In the genomic region with DNA sequence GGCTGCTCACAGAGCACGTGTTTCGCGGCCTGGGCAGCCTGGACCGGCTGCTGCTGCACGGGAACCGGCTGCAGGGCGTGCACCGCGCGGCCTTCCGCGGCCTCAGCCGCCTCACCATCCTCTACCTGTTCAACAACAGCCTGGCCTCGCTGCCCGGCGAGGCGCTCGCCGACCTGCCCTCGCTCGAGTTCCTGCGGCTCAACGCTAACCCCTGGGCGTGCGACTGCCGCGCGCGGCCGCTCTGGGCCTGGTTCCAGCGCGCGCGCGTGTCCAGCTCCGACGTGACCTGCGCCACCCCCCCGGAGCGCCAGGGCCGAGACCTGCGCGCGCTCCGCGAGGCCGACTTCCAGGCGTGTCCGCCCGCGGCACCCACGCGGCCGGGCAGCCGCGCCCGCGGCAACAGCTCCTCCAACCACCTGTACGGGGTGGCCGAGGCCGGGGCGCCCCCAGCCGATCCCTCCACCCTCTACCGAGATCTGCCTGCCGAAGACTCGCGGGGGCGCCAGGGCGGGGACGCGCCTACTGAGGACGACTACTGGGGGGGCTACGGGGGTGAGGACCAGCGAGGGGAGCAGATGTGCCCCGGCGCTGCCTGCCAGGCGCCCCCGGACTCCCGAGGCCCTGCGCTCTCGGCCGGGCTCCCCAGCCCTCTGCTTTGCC, we compare ENCODE assay signal across 6 cellular contexts. TPM values are rescaled to one million over a fixed set of nuclear protein-coding genes. Genes with fewer than 3 reads are reported as not detected.
DNase-seq lines count a peak whose midpoint lies in the region; ATAC-seq, FAIRE-seq and TF ChIP-seq lines count a peak whose summit lies in the region.

No MANE protein-coding gene starts in this region.

- intact Hi-C loops in uterus (cut with DNase I; ENCODE audit: low total_unique reads), result no loop called here

- no peaks in the 10 kb centered on the region for H3K9me1 ChIP-seq in keratinocyte (ENCODE audit: control insufficient read depth, extremely low read depth, insufficient read depth, low read length)

- CTCF ChIA-PET in activated CD8-positive, alpha-beta memory T cell treated with anti-CD3 and anti-CD28 coated beads, Interleukin-2, amount 10 ng/mL, durations not matched to agents 7 days and 5 days (lab: Charles Lee), result interaction anchor here (1.2 to 9.5 kb wide), 6 partner anchors 17 to 131 kb away, joined by 3 to 79 read pairs (median 16); a partner anchor contains a TSS

- H3K27ac Mint-ChIP-seq in HFFc6, result no peak overlapping the region
- no peak overlapping the region for H3K27ac Mint-ChIP-seq in activated CD8-positive, alpha-beta memory T cell treated with anti-CD3 and anti-CD28 coated beads, Interleukin-2, amount 10 ng/mL, durations not matched to agents 7 days and 5 days

- no peaks in the 10 kb centered on the region for H4K20me1 ChIP-seq in BLaER1 treated with 17β-estradiol and CSF1 and Interleukin-3, amounts not matched to agents 10 nM and 100 nM
- no peaks in the 10 kb centered on the region for H4K20me1 ChIP-seq in keratinocyte (ENCODE audit: control insufficient read depth, extremely low read depth, insufficient read depth, low read length)

- peaks cover 33 to 98% (median 91%) of the 10 kb centered on the region in 10 experiments for H3K4me1 ChIP-seq in BLaER1 treated with 17β-estradiol and CSF1 and Interleukin-3, amounts not matched to agents 10 nM and 100 nM
- H3K4me1 ChIP-seq in keratinocyte (ENCODE audit: control insufficient read depth, extremely low read depth, insufficient read depth, low read length) (peaks cover 8% of the 10 kb centered on the region), uterus (peaks cover 0 to 5% of the 10 kb centered on the region in 2 donors)

- H3K27me3 ChIP-seq in BLaER1 treated with 17β-estradiol and CSF1 and Interleukin-3, amounts not matched to agents 10 nM and 100 nM, result peaks cover 0 to 9% (median 0%) of the 10 kb centered on the region in 11 experiments; a peak in 2 of 22 replicates
- H3K27me3 ChIP-seq in keratinocyte (ENCODE audit: control insufficient read depth, extremely low read depth, insufficient read depth, low read length), result peaks cover 25% of the 10 kb centered on the region
- H3K27me3 ChIP-seq in uterus, result no peaks in the 10 kb centered on the region

- H3K4me3 Mint-ChIP-seq in HFFc6, result peak overlapping the region; percentile 66; the same call in 1 of the 2 replicates
- H3K4me3 Mint-ChIP-seq in activated CD8-positive, alpha-beta memory T cell treated with anti-CD3 and anti-CD28 coated beads, Interleukin-2, amount 10 ng/mL, durations not matched to agents 7 days and 5 days, result peak overlapping the region; percentile 55

- no peak for FAIRE-seq in keratinocyte (lab: Jason Lieb, UNC)

- H3K4me2 ChIP-seq in BLaER1 treated with 17β-estradiol and CSF1 and Interleukin-3, amounts not matched to agents 10 nM and 100 nM, result peak overlapping the region; percentile 87 to 98 (median 95)
- H3K4me2 ChIP-seq in keratinocyte (ENCODE audit: control insufficient read depth, extremely low read depth, insufficient read depth, low read depth, low read length), result peak overlapping the region; percentile 59

- no peak for TF ChIP-seq POLR2A in uterus (IDR thresholded peaks at IDR 0.05)

- no peak for DNase-seq in HFFc6
- peak; percentile 57 for DNase-seq in activated CD8-positive, alpha-beta memory T cell treated with anti-CD3 and anti-CD28 coated beads, Interleukin-2, amount 10 ng/mL, durations not matched to agents 7 days and 5 days
- DNase-seq in keratinocyte (ENCODE audit: low read depth, low spot score), result no peak
- peak in 1 of 2 donors; percentile 60 for DNase-seq in uterus
- DNase-seq in cerebellar cortex (ENCODE audit: low spot score), result no peak

- peak overlapping the region; percentile 71 to 81 (median 79) for H3K9ac ChIP-seq in BLaER1 treated with 17β-estradiol and CSF1 and Interleukin-3, amounts not matched to agents 10 nM and 100 nM
- no peak overlapping the region for H3K9ac ChIP-seq in keratinocyte (ENCODE audit: control insufficient read depth, extremely low read depth, insufficient read depth, low read length)

- peaks cover 5% of the 10 kb centered on the region; the same call in 1 of the 2 replicates for H3K4me1 Mint-ChIP-seq in HFFc6 (ENCODE audit: low read depth)
- peaks cover 29% of the 10 kb centered on the region for H3K4me1 Mint-ChIP-seq in activated CD8-positive, alpha-beta memory T cell treated with anti-CD3 and anti-CD28 coated beads, Interleukin-2, amount 10 ng/mL, durations not matched to agents 7 days and 5 days

- peak; percentile 24 for ATAC-seq in activated CD8-positive, alpha-beta memory T cell treated with anti-CD3 and anti-CD28 coated beads, Interleukin-2, amount 10 ng/mL, durations not matched to agents 7 days and 5 days

- no peak for TF ChIP-seq CTCF in HFFc6 (IDR thresholded peaks at IDR 0.05)
- TF ChIP-seq CTCF in keratinocyte (optimal IDR thresholded peaks at IDR 0.05 in 1 of 3, IDR thresholded peaks at IDR 0.05 in 1 of 3, conservative IDR thresholded peaks at IDR 0.05 in 1 of 3; ENCODE audit: extremely low read depth in 1 of 3, insufficient read depth in 2 of 3, low read length in 3 of 3), result peak in 1 of 3 experiments; percentile 8
- TF ChIP-seq CTCF in uterus (IDR thresholded peaks at IDR 0.05), result no peak

- peak overlapping the region; percentile 3 to 95 (median 84); a peak in 21 of 22 replicates for H3K27ac ChIP-seq in BLaER1 treated with 17β-estradiol and CSF1 and Interleukin-3, amounts not matched to agents 10 nM and 100 nM
- H3K27ac ChIP-seq in keratinocyte (ENCODE audit: control insufficient read depth, insufficient read depth, low read length), result no peak overlapping the region
- no peak overlapping the region for H3K27ac ChIP-seq in uterus

- H2AFZ ChIP-seq in keratinocyte (ENCODE audit: control insufficient read depth, low read length), result peak overlapping the region; percentile 43

- H3K36me3 Mint-ChIP-seq in HFFc6 (ENCODE audit: low read depth), result no peaks in the 10 kb centered on the region
- H3K36me3 Mint-ChIP-seq in activated CD8-positive, alpha-beta memory T cell treated with anti-CD3 and anti-CD28 coated beads, Interleukin-2, amount 10 ng/mL, durations not matched to agents 7 days and 5 days, result no peaks in the 10 kb centered on the region

- H3K36me3 ChIP-seq in BLaER1 treated with 17β-estradiol and CSF1 and Interleukin-3, amounts not matched to agents 10 nM and 100 nM, result peaks cover 0 to 16% (median 0%) of the 10 kb centered on the region in 11 experiments; a peak in 5 of 22 replicates
- H3K36me3 ChIP-seq in keratinocyte (ENCODE audit: control insufficient read depth in 2 of 2, extremely low read depth in 1 of 2, insufficient read depth in 2 of 2, low read length in 2 of 2), result no peaks in the 10 kb centered on the region
- H3K36me3 ChIP-seq in uterus, result no peaks in the 10 kb centered on the region

- no peaks in the 10 kb centered on the region for H3K9me3 ChIP-seq in BLaER1 treated with 17β-estradiol and CSF1 and Interleukin-3, amounts not matched to agents 10 nM and 100 nM (replicated peaks in 1 of 11)
- H3K9me3 ChIP-seq in keratinocyte (ENCODE audit: control insufficient read depth, low read depth, low read length), result no peaks in the 10 kb centered on the region
- no peaks in the 10 kb centered on the region for H3K9me3 ChIP-seq in uterus

- peak overlapping the region; percentile 47 to 71 (median 60) for H3K4me3 ChIP-seq in BLaER1 treated with 17β-estradiol and CSF1 and Interleukin-3, amounts not matched to agents 10 nM and 100 nM
- H3K4me3 ChIP-seq in keratinocyte (ENCODE audit: control insufficient read depth in 2 of 3, extremely low read depth in 1 of 3, insufficient read depth in 2 of 3, low read depth in 1 of 3, low read length in 3 of 3) (peak overlapping the region in 2 of 3 experiments; percentile 7 to 18), uterus (peak overlapping the region; percentile 12 to 43)

- no peaks in the 10 kb centered on the region for H3K9me3 Mint-ChIP-seq in HFFc6
- no peaks in the 10 kb centered on the region for H3K9me3 Mint-ChIP-seq in activated CD8-positive, alpha-beta memory T cell treated with anti-CD3 and anti-CD28 coated beads, Interleukin-2, amount 10 ng/mL, durations not matched to agents 7 days and 5 days (ENCODE audit: low read depth)

- dilution Hi-C loops in keratinocyte (cut with MboI; ENCODE audit: extremely low pct_ligation_motif_present, low sequenced_read_pairs), result no loop called here

- H3K79me2 ChIP-seq in keratinocyte (ENCODE audit: control insufficient read depth, insufficient read depth, low read length), result no peaks in the 10 kb centered on the region

- peaks cover 34% of the 10 kb centered on the region for H3K27me3 Mint-ChIP-seq in HFFc6 (ENCODE audit: insufficient read depth)
- H3K27me3 Mint-ChIP-seq in activated CD8-positive, alpha-beta memory T cell treated with anti-CD3 and anti-CD28 coated beads, Interleukin-2, amount 10 ng/mL, durations not matched to agents 7 days and 5 days, result peaks cover 38% of the 10 kb centered on the region

RNA-seq across cellular contexts. Expression of a gene that starts 16.0 kb away (rescaled TPM):
- total RNA-seq in HFFc6 (2021; fragmentation: NEBNext Ultra II Directional; extraction: Animal tissue kit (Norgen Biotek cat#: 25700)), result under 1 TPM; 0.09 to 0.66 (median 0.35) TPM
- total RNA-seq in activated CD8-positive, alpha-beta memory T cell treated with anti-CD3 and anti-CD28 coated beads, Interleukin-2, amount 10 ng/mL, durations not matched to agents 7 days and 5 days, result not detected
- polyA plus RNA-seq in keratinocyte, result 0.03 to 0.12 TPM in 2 of 3 replicates, not detected in the other
- not detected for polyA plus RNA-seq in keratinocyte (2011; ENCODE audit: low read depth)
- polyA plus RNA-seq in keratinocyte (2011; cell fraction: cytosol; rRNA removed), result 0.18 TPM in 1 of 2 replicates, not detected in the other
- polyA plus RNA-seq in keratinocyte (2011; cell fraction: nucleus; rRNA removed), result 0.13 TPM in 1 of 2 replicates, not detected in the other
- polyA plus RNA-seq in keratinocyte (2012; ENCODE audit: low replicate concordance), result 0.28 and 0.39 TPM in 2 replicates
- not detected in 3 replicates for polyA minus RNA-seq in keratinocyte
- not detected for polyA minus RNA-seq in keratinocyte (2011; cell fraction: cytosol; rRNA and poly(A)+ RNA removed)
- not detected in 2 replicates for polyA minus RNA-seq in keratinocyte (2011; cell fraction: nucleus; rRNA and poly(A)+ RNA removed)
- total RNA-seq in uterus, result 1 to 10 TPM in 1 of 4 donors, not detected in 3; 1.7 TPM

RNA-seq across cellular contexts. Expression of a gene that starts 39.1 kb away (rescaled TPM):
- 1 to 10 TPM; 3.1 to 4.7 (median 4.3) TPM for total RNA-seq in HFFc6 (2021; fragmentation: NEBNext Ultra II Directional; extraction: Animal tissue kit (Norgen Biotek cat#: 25700))
- 10 to 100 TPM; 24.6 to 25.8 TPM for total RNA-seq in activated CD8-positive, alpha-beta memory T cell treated with anti-CD3 and anti-CD28 coated beads, Interleukin-2, amount 10 ng/mL, durations not matched to agents 7 days and 5 days
- 0.45 to 0.91 TPM (median 0.75 TPM) in 3 replicates for polyA plus RNA-seq in keratinocyte
- polyA plus RNA-seq in keratinocyte (2011; ENCODE audit: low read depth), result not detected
- polyA plus RNA-seq in keratinocyte (2011; cell fraction: cytosol; rRNA removed), result 0.53 and 0.65 TPM in 2 replicates
- 1.2 and 1.4 TPM in 2 replicates for polyA plus RNA-seq in keratinocyte (2011; cell fraction: nucleus; rRNA removed)
- 0.18 and 0.38 TPM in 2 replicates for polyA plus RNA-seq in keratinocyte (2012; ENCODE audit: low replicate concordance)
- polyA minus RNA-seq in keratinocyte, result 0.99 to 1.5 TPM (median 1.1 TPM) in 3 replicates
- not detected for polyA minus RNA-seq in keratinocyte (2011; cell fraction: cytosol; rRNA and poly(A)+ RNA removed)
- 1.2 TPM in 2 replicates for polyA minus RNA-seq in keratinocyte (2011; cell fraction: nucleus; rRNA and poly(A)+ RNA removed)
- total RNA-seq in uterus, result 10 to 100 TPM; 13.1 to 48.4 (median 22.5) TPM

RNA-seq across cellular contexts. Expression of a gene that starts 49.4 kb away (rescaled TPM):
- total RNA-seq in HFFc6 (2021; fragmentation: NEBNext Ultra II Directional; extraction: Animal tissue kit (Norgen Biotek cat#: 25700)), result 10 to 100 TPM in 4 of 6 experiments, 1 to 10 TPM in 2; 2.1 to 18.7 (median 15.8) TPM
- 100 to 1,000 TPM; 106 to 117 TPM for total RNA-seq in activated CD8-positive, alpha-beta memory T cell treated with anti-CD3 and anti-CD28 coated beads, Interleukin-2, amount 10 ng/mL, durations not matched to agents 7 days and 5 days
- 14.1 to 83.9 TPM (median 48.1 TPM) in 3 replicates for polyA plus RNA-seq in keratinocyte
- polyA plus RNA-seq in keratinocyte (2011; ENCODE audit: low read depth), result 3.1 TPM
- polyA plus RNA-seq in keratinocyte (2011; cell fraction: cytosol; rRNA removed), result 15.0 and 22.1 TPM in 2 replicates
- 40.2 and 49.1 TPM in 2 replicates for polyA plus RNA-seq in keratinocyte (2011; cell fraction: nucleus; rRNA removed)
- 8.9 and 50.8 TPM in 2 replicates for polyA plus RNA-seq in keratinocyte (2012; ENCODE audit: low replicate concordance)
- polyA minus RNA-seq in keratinocyte, result 35.7 to 91.4 TPM (median 88.4 TPM) in 3 replicates
- 23.4 TPM for polyA minus RNA-seq in keratinocyte (2011; cell fraction: cytosol; rRNA and poly(A)+ RNA removed)
- 20.5 and 26.0 TPM in 2 replicates for polyA minus RNA-seq in keratinocyte (2011; cell fraction: nucleus; rRNA and poly(A)+ RNA removed)
- 100 to 1,000 TPM in 2 of 4 donors, 10 to 100 TPM in 2; 44.1 to 333 (median 102) TPM for total RNA-seq in uterus

RNA-seq across cellular contexts. Expression of a gene that starts 54.2 kb away (rescaled TPM):
- 10 to 100 TPM; 43.6 to 72.9 (median 58.4) TPM for total RNA-seq in HFFc6 (2021; fragmentation: NEBNext Ultra II Directional; extraction: Animal tissue kit (Norgen Biotek cat#: 25700))
- 10 to 100 TPM; 74.5 to 92.9 TPM for total RNA-seq in activated CD8-positive, alpha-beta memory T cell treated with anti-CD3 and anti-CD28 coated beads, Interleukin-2, amount 10 ng/mL, durations not matched to agents 7 days and 5 days
- 65.7 to 92.2 TPM (median 70.9 TPM) in 3 replicates for polyA plus RNA-seq in keratinocyte
- 24.0 TPM for polyA plus RNA-seq in keratinocyte (2011; ENCODE audit: low read depth)
- polyA plus RNA-seq in keratinocyte (2011; cell fraction: cytosol; rRNA removed), result 56.9 and 69.2 TPM in 2 replicates
- polyA plus RNA-seq in keratinocyte (2011; cell fraction: nucleus; rRNA removed), result 34.1 TPM in 2 replicates
- 45.9 and 60.8 TPM in 2 replicates for polyA plus RNA-seq in keratinocyte (2012; ENCODE audit: low replicate concordance)
- 21.7 to 26.8 TPM (median 23.8 TPM) in 3 replicates for polyA minus RNA-seq in keratinocyte
- 16.1 TPM for polyA minus RNA-seq in keratinocyte (2011; cell fraction: cytosol; rRNA and poly(A)+ RNA removed)
- polyA minus RNA-seq in keratinocyte (2011; cell fraction: nucleus; rRNA and poly(A)+ RNA removed), result 5.2 and 9.5 TPM in 2 replicates
- 10 to 100 TPM in 3 of 4 donors, 1 to 10 TPM in 1; 7.7 to 47.4 (median 19.6) TPM for total RNA-seq in uterus

Comparison
In these comparisons a context has a peak if more than half of its experiments do, and no peak if none do; other contexts are left out.
1. H3K27ac ChIP-seq: peak in BLaER1 treated with 17β-estradiol and CSF1 and Interleukin-3, amounts not matched to agents 10 nM and 100 nM (11 of 11); none in keratinocyte (single experiment) and uterus (0 of 2).
2. Peak in every context shown above with its lines, with median percentiles within 50 percentile points of each other: H3K4me3 ChIP-seq.